40 cellular contexts compared by ENCODE assay signal in genomic region chr7:71439316-71439715, GRCh38.
"Had no signal": no experiment of that assay in that cellular context is flagged by ENCODE, and none has a peak within 500 bp of the region (broad histone marks: within the 10 kb centered on the region; RNA-seq: fewer than 3 reads in every experiment).

No MANE protein-coding gene starts in this region.

- H3K4me1 Mint-ChIP-seq: activated CD4-positive, alpha-beta memory T cell treated with anti-CD3 and anti-CD28 coated beads, Interleukin-2, amount 10 ng/mL, durations not matched to agents 7 days and 5 days; activated CD4-positive, alpha-beta T cell treated with anti-CD3 and anti-CD28 coated beads for 36 hours; activated CD4-positive, alpha-beta T cell treated with anti-CD3 and anti-CD28 coated beads, Interleukin-2, amount 10 ng/mL, durations not matched to agents 7 days and 5 days; activated naive CD8-positive, alpha-beta T cell treated with anti-CD3 and anti-CD28 coated beads for 36 hours; activated T-helper 17 cell treated with anti-CD3 and anti-CD28 coated beads, Interleukin-2, amount 50 U/mL, for 72 hours; central memory CD8-positive, alpha-beta T cell had no signal

- H3K9me3 ChIP-seq: adrenal gland, body of pancreas had no signal

- H3K36me3 ChIP-seq: adrenal gland, brain microvascular endothelial cell, breast epithelium had no signal

- H3K27ac Mint-ChIP-seq: activated CD4-positive, alpha-beta memory T cell treated with anti-CD3 and anti-CD28 coated beads, Interleukin-2, amount 10 ng/mL, durations not matched to agents 7 days and 5 days; activated CD4-positive, alpha-beta T cell treated with anti-CD3 and anti-CD28 coated beads for 36 hours; activated CD4-positive, alpha-beta T cell treated with anti-CD3 and anti-CD28 coated beads, Interleukin-2, amount 10 ng/mL, durations not matched to agents 7 days and 5 days; activated CD8-positive, alpha-beta T cell treated with anti-CD3 and anti-CD28 coated beads, Interleukin-2, amount 10 ng/mL, durations not matched to agents 7 days and 5 days; activated naive CD4-positive, alpha-beta T cell treated with anti-CD3 and anti-CD28 coated beads for 36 hours; activated naive CD4-positive, alpha-beta T cell treated with anti-CD3 and anti-CD28 coated beads, Interleukin-2, amount 50 U/mL, for 72 hours; activated naive CD8-positive, alpha-beta T cell treated with anti-CD3 and anti-CD28 coated beads for 36 hours; activated T-cell treated with anti-CD3 and anti-CD28 coated beads, Interleukin-2, amount 50 U/mL, for 72 hours; activated T-helper 1 cell treated with anti-CD3 and anti-CD28 coated beads, Interleukin-12 subunit alpha, Interleukin-12 subunit beta, Interleukin-2, Interleukin-4 antibody, amounts not matched to agents 30 ng/mL and 10 ng/mL and 1 ng/mL, durations not matched to agents 14 hours and 24 hours and 36 hours; activated T-helper 17 cell treated with anti-CD3 and anti-CD28 coated beads, Interleukin-2, amount 50 U/mL, for 72 hours; T-helper 1 cell treated with Interleukin-12 subunit alpha and Interleukin-12 subunit beta and Interleukin-4 antibody, amounts not matched to agents 30 μg/mL and 1 μg/mL, for 36 hours; T-helper 2 cell treated with Interferon-gamma antibody and Interleukin-4, amounts not matched to agents 5 μg/mL and 100 μg/mL, for 36 hours had no signal

- H3K36me3 Mint-ChIP-seq: activated naive CD8-positive, alpha-beta T cell treated with anti-CD3 and anti-CD28 coated beads for 36 hours had no signal

- H3K4me1 ChIP-seq: adrenal gland, body of pancreas, breast epithelium had no signal

- H3K27me3 ChIP-seq: adrenal gland, body of pancreas, brain microvascular endothelial cell, breast epithelium had no signal

- ATAC-seq: activated CD4-positive, alpha-beta T cell treated with anti-CD3 and anti-CD28 coated beads for 36 hours; activated CD4-positive, CD25-positive, alpha-beta regulatory T cell treated with anti-CD3 and anti-CD28 coated beads, Interleukin-2, amount 50 U/mL, for 24 hours; activated CD8-positive, alpha-beta T cell treated with anti-CD3 and anti-CD28 coated beads, Interleukin-2, amount 10 ng/mL, durations not matched to agents 7 days and 5 days; activated naive CD4-positive, alpha-beta T cell treated with anti-CD3 and anti-CD28 coated beads, Interleukin-2, amount 50 U/mL, for 72 hours; activated T-cell treated with anti-CD3 and anti-CD28 coated beads, Interleukin-2, amount 50 U/mL, for 4 hours; activated T-cell treated with anti-CD3 and anti-CD28 coated beads, Interleukin-2, amount 50 U/mL, for 72 hours; activated T-helper 17 cell treated with anti-CD3 and anti-CD28 coated beads, Interleukin-2, amount 50 U/mL, for 72 hours; body of pancreas had no signal

- DNase-seq: activated CD4-positive, alpha-beta memory T cell treated with anti-CD3 and anti-CD28 coated beads, Interleukin-2, amount 10 ng/mL, durations not matched to agents 7 days and 5 days; activated CD4-positive, alpha-beta T cell treated with anti-CD3 and anti-CD28 coated beads for 1 hour; activated CD4-positive, alpha-beta T cell treated with anti-CD3 and anti-CD28 coated beads for 36 hours; activated CD4-positive, alpha-beta T cell treated with anti-CD3 and anti-CD28 coated beads for 48 hours; activated CD4-positive, alpha-beta T cell treated with anti-CD3 and anti-CD28 coated beads, Interleukin-2, amount 10 ng/mL, durations not matched to agents 7 days and 5 days; activated CD4-positive, alpha-beta T cell treated with anti-CD3 and anti-CD28 coated beads, Interleukin-2, amount 50 U/mL, for 48 hours; activated CD4-positive, CD25-positive, alpha-beta regulatory T cell; activated CD8-positive, alpha-beta memory T cell treated with anti-CD3 and anti-CD28 coated beads for 24 hours; activated CD8-positive, alpha-beta memory T cell treated with anti-CD3 and anti-CD28 coated beads, Interleukin-2, amount 50 U/mL, for 4 hours; activated CD8-positive, alpha-beta T cell treated with anti-CD3 and anti-CD28 coated beads, Interleukin-2, amount 10 ng/mL, durations not matched to agents 7 days and 5 days; activated effector memory CD4-positive, alpha-beta T cell treated with anti-CD3 and anti-CD28 coated beads, Interleukin-2, amount 50 U/mL, for 16 hours; activated gamma-delta T cell treated with Interleukin-2 at 50 U/mL for 16 hours; activated naive CD4-positive, alpha-beta T cell; activated naive CD4-positive, alpha-beta T cell treated with anti-CD3 and anti-CD28 coated beads for 36 hours; activated naive CD4-positive, alpha-beta T cell treated with anti-CD3 and anti-CD28 coated beads, Interleukin-2, amount 50 U/mL, for 16 hours; activated naive CD8-positive, alpha-beta T cell treated with anti-CD3 and anti-CD28 coated beads for 36 hours; activated T-cell treated with anti-CD3 and anti-CD28 coated beads for 4 hours; activated T-cell treated with anti-CD3 and anti-CD28 coated beads, Interleukin-2, amount 50 U/mL, for 1 hour; activated T-cell treated with anti-CD3 and anti-CD28 coated beads, Interleukin-2, amount 50 U/mL, for 4 hours; activated T-cell treated with anti-CD3 and anti-CD28 coated beads, Interleukin-2, amount 50 U/mL, for 72 hours; adrenal gland; amniotic stem cell; aorta; body of pancreas; brain microvascular endothelial cell; SW 1271; T-helper 1 cell; T-helper 2 cell; T-helper 9 cell had no signal

- H3K27ac ChIP-seq: adrenal gland, body of pancreas, brain microvascular endothelial cell, breast epithelium, VCaP had no signal

- H3K4me3 Mint-ChIP-seq: activated CD4-positive, alpha-beta memory T cell treated with anti-CD3 and anti-CD28 coated beads, Interleukin-2, amount 10 ng/mL, durations not matched to agents 7 days and 5 days; activated CD4-positive, alpha-beta T cell treated with anti-CD3 and anti-CD28 coated beads for 36 hours; activated CD4-positive, alpha-beta T cell treated with anti-CD3 and anti-CD28 coated beads, Interleukin-2, amount 10 ng/mL, durations not matched to agents 7 days and 5 days; activated CD8-positive, alpha-beta T cell treated with anti-CD3 and anti-CD28 coated beads, Interleukin-2, amount 10 ng/mL, durations not matched to agents 7 days and 5 days; activated naive CD4-positive, alpha-beta T cell treated with anti-CD3 and anti-CD28 coated beads for 36 hours; activated naive CD8-positive, alpha-beta T cell treated with anti-CD3 and anti-CD28 coated beads for 36 hours; activated T-cell treated with anti-CD3 and anti-CD28 coated beads, Interleukin-2, amount 50 U/mL, for 4 hours; activated T-cell treated with anti-CD3 and anti-CD28 coated beads, Interleukin-2, amount 50 U/mL, for 72 hours; activated T-helper 1 cell treated with anti-CD3 and anti-CD28 coated beads, Interleukin-12 subunit alpha, Interleukin-12 subunit beta, Interleukin-2, Interleukin-4 antibody, amounts not matched to agents 30 ng/mL and 10 ng/mL and 1 ng/mL, durations not matched to agents 14 hours and 24 hours and 36 hours; activated T-helper 17 cell treated with anti-CD3 and anti-CD28 coated beads, Interleukin-2, amount 50 U/mL, for 72 hours; central memory CD8-positive, alpha-beta T cell; T-helper 1 cell treated with Interleukin-12 subunit alpha and Interleukin-12 subunit beta and Interleukin-4 antibody, amounts not matched to agents 30 μg/mL and 1 μg/mL, for 36 hours; T-helper 2 cell treated with Interferon-gamma antibody and Interleukin-4, amounts not matched to agents 5 μg/mL and 100 μg/mL, for 36 hours had no signal

- FAIRE-seq: astrocyte, TTC549 had no signal

- H3K27me3 Mint-ChIP-seq: activated CD4-positive, alpha-beta memory T cell treated with anti-CD3 and anti-CD28 coated beads, Interleukin-2, amount 10 ng/mL, durations not matched to agents 7 days and 5 days; activated CD4-positive, alpha-beta T cell treated with anti-CD3 and anti-CD28 coated beads for 36 hours; activated CD4-positive, alpha-beta T cell treated with anti-CD3 and anti-CD28 coated beads, Interleukin-2, amount 10 ng/mL, durations not matched to agents 7 days and 5 days; activated naive CD8-positive, alpha-beta T cell treated with anti-CD3 and anti-CD28 coated beads for 36 hours; activated T-helper 17 cell treated with anti-CD3 and anti-CD28 coated beads, Interleukin-2, amount 50 U/mL, for 72 hours; central memory CD8-positive, alpha-beta T cell had no signal

- H3K4me3 ChIP-seq: adrenal gland, body of pancreas, breast epithelium had no signal
